9 cellular contexts compared by ENCODE assay signal in genomic region chr2:173264603-173265366, GRCh38.
DNase-seq lines count a peak whose midpoint lies in the region; ATAC-seq lines count a peak whose summit lies in the region.
"Had no signal": no experiment of that assay in that cellular context is flagged by ENCODE, and none has a peak within 500 bp of the region (broad histone marks: within the 10 kb centered on the region; RNA-seq: fewer than 3 reads in every experiment).

No MANE protein-coding gene starts in this region.

- H3K36me3 Mint-ChIP-seq in dendritic cell treated with granulocyte-macrophage colony-stimulating factor and Interleukin-4, amounts not matched to agents 40 ng/mL and 50 ng/mL, for 4 days (ENCODE audit: low read depth), result peaks cover 54% of the 10 kb centered on the region

- H3K9me3 Mint-ChIP-seq in dendritic cell treated with granulocyte-macrophage colony-stimulating factor and Interleukin-4, amounts not matched to agents 40 ng/mL and 50 ng/mL, for 4 days, result no peaks in the 10 kb centered on the region
- no peaks in the 10 kb centered on the region for H3K9me3 Mint-ChIP-seq in stimulated activated naive CD8-positive, alpha-beta T cell treated with anti-CD3 and anti-CD28 coated beads, Interleukin-15, amount 100 ng/mL, for 72 hours

- peak; percentile 75 for ATAC-seq in GM18520 (IDR thresholded peaks at IDR 0.05; ENCODE audit: unreplicated experiment)
- ATAC-seq in GM21723 (IDR thresholded peaks at IDR 0.05; ENCODE audit: unreplicated experiment), result peak; percentile 94
- peak; percentile 96 for ATAC-seq in stimulated activated naive CD8-positive, alpha-beta T cell treated with anti-CD3 and anti-CD28 coated beads, Interleukin-15, amount 100 ng/mL, for 72 hours
- ATAC-seq: Panc1 had no signal

- DNase-seq in KBM-7, result peak; percentile 96
- DNase-seq in stimulated activated naive CD8-positive, alpha-beta T cell treated with anti-CD3 and anti-CD28 coated beads, Interleukin-15, amount 100 ng/mL, for 72 hours, result peak in 1 of 2 donors; percentile 42
- DNase-seq in amniotic stem cell (lab: John Stamatoyannopoulos, UW), result no peak
- no peak for DNase-seq in NCI-H1436 treated with DMSO at 0.1 percent for 48 hours (lab: John Stamatoyannopoulos, UW)
- no peak for DNase-seq in NCI-H226

- in situ Hi-C loops in KBM-7 (cut with MboI; ENCODE audit: low pct_unique_long_range_greater_than_20kb, low sequenced_read_pairs), result no loop called here

- no peaks in the 10 kb centered on the region for H3K27me3 Mint-ChIP-seq in dendritic cell treated with granulocyte-macrophage colony-stimulating factor and Interleukin-4, amounts not matched to agents 40 ng/mL and 50 ng/mL, for 4 days
- H3K27me3 Mint-ChIP-seq in stimulated activated naive CD8-positive, alpha-beta T cell treated with anti-CD3 and anti-CD28 coated beads, Interleukin-15, amount 100 ng/mL, for 72 hours, result no peaks in the 10 kb centered on the region

- H3K4me3 Mint-ChIP-seq in dendritic cell treated with granulocyte-macrophage colony-stimulating factor and Interleukin-4, amounts not matched to agents 40 ng/mL and 50 ng/mL, for 4 days, result peak overlapping the region; percentile 66
- H3K4me3 Mint-ChIP-seq in stimulated activated naive CD8-positive, alpha-beta T cell treated with anti-CD3 and anti-CD28 coated beads, Interleukin-15, amount 100 ng/mL, for 72 hours, result peak overlapping the region; percentile 55 to 56

- peaks cover 47% of the 10 kb centered on the region for H3K4me1 Mint-ChIP-seq in dendritic cell treated with granulocyte-macrophage colony-stimulating factor and Interleukin-4, amounts not matched to agents 40 ng/mL and 50 ng/mL, for 4 days (ENCODE audit: low read depth)
- peaks cover 18% of the 10 kb centered on the region for H3K4me1 Mint-ChIP-seq in stimulated activated naive CD8-positive, alpha-beta T cell treated with anti-CD3 and anti-CD28 coated beads, Interleukin-15, amount 100 ng/mL, for 72 hours

- H3K27ac Mint-ChIP-seq in dendritic cell treated with granulocyte-macrophage colony-stimulating factor and Interleukin-4, amounts not matched to agents 40 ng/mL and 50 ng/mL, for 4 days, result peak overlapping the region; percentile 90
- H3K27ac Mint-ChIP-seq in stimulated activated naive CD8-positive, alpha-beta T cell treated with anti-CD3 and anti-CD28 coated beads, Interleukin-15, amount 100 ng/mL, for 72 hours, result peak overlapping the region; percentile 73 to 89

- intact Hi-C loops in dendritic cell treated with granulocyte-macrophage colony-stimulating factor and Interleukin-4, amounts not matched to agents 40 ng/mL and 50 ng/mL, for 4 days (cut with micrococcal nuclease), result no loop called here
